In the genomic region with DNA sequence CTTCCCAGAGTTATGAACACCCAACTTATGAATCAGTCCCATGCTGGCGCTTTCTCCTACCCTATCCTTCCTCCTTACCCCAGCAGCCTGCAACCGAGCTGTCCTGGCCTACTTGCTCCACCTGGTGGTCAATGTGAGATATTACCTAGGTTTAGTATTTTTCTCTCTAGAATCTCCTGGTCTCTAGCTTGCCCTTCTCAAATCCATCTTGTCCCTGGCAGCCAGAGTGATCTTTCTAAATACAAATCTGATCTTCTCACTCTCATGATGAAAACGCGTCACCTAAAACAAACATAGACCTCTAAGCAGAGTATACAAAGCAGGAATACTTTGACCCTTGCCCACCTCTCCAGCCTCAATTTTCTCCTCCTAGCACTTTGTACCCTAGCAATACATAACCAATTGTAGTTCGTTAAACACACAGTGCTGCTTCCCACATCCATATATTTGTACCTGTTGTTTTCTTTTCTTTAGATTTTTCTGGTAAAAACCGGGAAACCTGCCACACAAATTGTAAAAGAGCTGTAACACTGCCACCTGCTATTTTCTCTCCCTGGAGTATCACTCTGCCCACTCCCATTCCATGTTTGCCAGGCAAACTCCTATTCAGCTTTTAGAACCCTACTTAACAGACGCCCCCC, we compare ENCODE assay signal across 8 cellular contexts. TPM values are rescaled to one million over a fixed set of nuclear protein-coding genes. Genes with fewer than 3 reads are reported as not detected.
A peak's percentile ranks its signal among the peaks of the same experiment; 100 is the strongest.
DNase-seq lines count a peak whose midpoint lies in the region; ATAC-seq and TF ChIP-seq lines count a peak whose summit lies in the region.

No MANE protein-coding gene starts in this region.

- no peaks in the 10 kb centered on the region for H3K4me1 ChIP-seq in CD8-positive, alpha-beta T cell (ENCODE audit: insufficient read depth, low read length)
- no peaks in the 10 kb centered on the region for H3K4me1 ChIP-seq in naive thymus-derived CD4-positive, alpha-beta T cell (ENCODE audit: control insufficient read depth in 2 of 2, insufficient read depth in 2 of 2, low read length in 2 of 2)
- no peaks in the 10 kb centered on the region for H3K4me1 ChIP-seq in vagina

- H3K4me1 Mint-ChIP-seq in CD8-positive, alpha-beta T cell (ENCODE audit: low read depth), result peaks cover 4% of the 10 kb centered on the region
- peaks cover 20% of the 10 kb centered on the region for H3K4me1 Mint-ChIP-seq in activated CD4-positive, alpha-beta memory T cell treated with anti-CD3 and anti-CD28 coated beads for 36 hours (ENCODE audit: low read depth)
- peaks cover 5% of the 10 kb centered on the region for H3K4me1 Mint-ChIP-seq in endothelial cell (ENCODE audit: unreplicated experiment)
- peaks cover 7 to 18% (median 8%) of the 10 kb centered on the region in 7 donors for H3K4me1 Mint-ChIP-seq in naive thymus-derived CD4-positive, alpha-beta T cell

- H3K9me3 ChIP-seq in CD8-positive, alpha-beta T cell (ENCODE audit: low read length), result peaks cover 4% of the 10 kb centered on the region
- peaks cover 0 to 7% (median 0%) of the 10 kb centered on the region in 3 experiments for H3K9me3 ChIP-seq in naive thymus-derived CD4-positive, alpha-beta T cell (ENCODE audit: control insufficient read depth in 2 of 3, low read length in 3 of 3)
- H3K9me3 ChIP-seq in vagina, result no peaks in the 10 kb centered on the region

- H3K4me3 ChIP-seq in CD8-positive, alpha-beta T cell (ENCODE audit: low read depth, low read length), result no peak overlapping the region
- H3K4me3 ChIP-seq in naive thymus-derived CD4-positive, alpha-beta T cell (ENCODE audit: low read length), result no peak overlapping the region
- H3K4me3 ChIP-seq in vagina, result no peak overlapping the region

- no peak overlapping the region for H3K4me3 Mint-ChIP-seq in CD8-positive, alpha-beta T cell
- H3K4me3 Mint-ChIP-seq in activated CD4-positive, alpha-beta memory T cell treated with anti-CD3 and anti-CD28 coated beads for 36 hours, result no peak overlapping the region
- no peak overlapping the region for H3K4me3 Mint-ChIP-seq in endothelial cell (ENCODE audit: unreplicated experiment)
- no peak overlapping the region for H3K4me3 Mint-ChIP-seq in naive thymus-derived CD4-positive, alpha-beta T cell

- TF ChIP-seq POLR2A in vagina (IDR thresholded peaks at IDR 0.05), result no peak

- H3K9me3 Mint-ChIP-seq in CD8-positive, alpha-beta T cell, result peaks cover 9% of the 10 kb centered on the region
- peaks cover 14% of the 10 kb centered on the region for H3K9me3 Mint-ChIP-seq in activated CD4-positive, alpha-beta memory T cell treated with anti-CD3 and anti-CD28 coated beads for 36 hours
- H3K9me3 Mint-ChIP-seq in endothelial cell (ENCODE audit: unreplicated experiment), result no peaks in the 10 kb centered on the region
- H3K9me3 Mint-ChIP-seq in naive thymus-derived CD4-positive, alpha-beta T cell, result peaks cover 3 to 22% (median 6%) of the 10 kb centered on the region in 11 donors

- H3K27ac Mint-ChIP-seq in CD8-positive, alpha-beta T cell, result no peak overlapping the region
- H3K27ac Mint-ChIP-seq in activated CD4-positive, alpha-beta memory T cell treated with anti-CD3 and anti-CD28 coated beads for 36 hours, result no peak overlapping the region
- no peak overlapping the region for H3K27ac Mint-ChIP-seq in endothelial cell (ENCODE audit: unreplicated experiment)
- peak overlapping the region in 3 of 9 donors; percentile 3 to 41 (median 37) for H3K27ac Mint-ChIP-seq in naive thymus-derived CD4-positive, alpha-beta T cell

- H3K27ac ChIP-seq in CD8-positive, alpha-beta T cell (ENCODE audit: low read depth, low read length), result no peak overlapping the region
- H3K27ac ChIP-seq in naive thymus-derived CD4-positive, alpha-beta T cell (ENCODE audit: low read depth, low read length), result no peak overlapping the region
- no peak overlapping the region for H3K27ac ChIP-seq in vagina

- intact Hi-C loops in CD8-positive, alpha-beta T cell (cut with DNase I, micrococcal nuclease), result loop anchor here (1.0 to 5.0 kb wide), 5 partner anchors 18 to 56 kb away; a partner anchor contains a TSS
- intact Hi-C loops in activated CD4-positive, alpha-beta memory T cell treated with anti-CD3 and anti-CD28 coated beads for 36 hours (cut with micrococcal nuclease), result loop anchor here (1.0 to 5.0 kb wide), 3 partner anchors 34 to 860 kb away; a partner anchor contains a TSS
- intact Hi-C loops in naive thymus-derived CD4-positive, alpha-beta T cell (cut with micrococcal nuclease), result loop anchor here (1.0 to 5.0 kb wide), 6 partner anchors 19 to 862 kb away; a partner anchor contains a TSS
- intact Hi-C loops in vagina (cut with DNase I), result loop anchor here (10.0 kb wide), 1 partner anchor 48 kb away; no protein-coding TSS in a partner anchor

- POLR2A ChIA-PET in CD8-positive, alpha-beta T cell (lab: Charles Lee), result interaction anchor here (1.0 to 1.4 kb wide), 7 partner anchors 10 to 59 kb away, joined by 3 to 10 read pairs (median 3); no protein-coding TSS in a partner anchor
- POLR2A ChIA-PET in activated CD4-positive, alpha-beta memory T cell treated with anti-CD3 and anti-CD28 coated beads for 36 hours (lab: Charles Lee), result interaction anchor here (1.5 kb wide), 1 partner anchor 21 kb away, joined by 3 read pairs; no protein-coding TSS in a partner anchor
- POLR2A ChIA-PET in naive thymus-derived CD4-positive, alpha-beta T cell (lab: Charles Lee), result interaction anchor here (0.6 to 5.7 kb wide), 9 partner anchors 12 to 65 kb away, joined by 3 to 86 read pairs (median 5); a partner anchor contains a TSS

- H3K36me3 Mint-ChIP-seq in CD8-positive, alpha-beta T cell, result peaks cover 2% of the 10 kb centered on the region
- peaks cover 2% of the 10 kb centered on the region for H3K36me3 Mint-ChIP-seq in activated CD4-positive, alpha-beta memory T cell treated with anti-CD3 and anti-CD28 coated beads for 36 hours
- no peaks in the 10 kb centered on the region for H3K36me3 Mint-ChIP-seq in endothelial cell (ENCODE audit: low read depth, unreplicated experiment)
- peaks cover 0 to 5% (median 4%) of the 10 kb centered on the region in 5 donors for H3K36me3 Mint-ChIP-seq in naive thymus-derived CD4-positive, alpha-beta T cell

- CTCF ChIA-PET in CD8-positive, alpha-beta T cell (lab: Charles Lee), result interaction anchor here (0.8 to 5.0 kb wide), 18 partner anchors 9 to 77 kb away, joined by 3 to 81 read pairs (median 6); a partner anchor contains a TSS
- CTCF ChIA-PET in activated CD4-positive, alpha-beta memory T cell treated with anti-CD3 and anti-CD28 coated beads for 36 hours (lab: Charles Lee), result interaction anchor here (0.6 to 9.5 kb wide), 25 partner anchors 8 to 874 kb away, joined by 3 to 285 read pairs (median 3); no protein-coding TSS in a partner anchor
- CTCF ChIA-PET in naive thymus-derived CD4-positive, alpha-beta T cell (lab: Charles Lee), result interaction anchor here (0.6 to 5.4 kb wide), 14 partner anchors 9 to 67 kb away, joined by 3 to 95 read pairs (median 4); a partner anchor contains a TSS

- H3K36me3 ChIP-seq in CD8-positive, alpha-beta T cell (ENCODE audit: insufficient read depth, low read length), result no peaks in the 10 kb centered on the region
- no peaks in the 10 kb centered on the region for H3K36me3 ChIP-seq in naive thymus-derived CD4-positive, alpha-beta T cell (ENCODE audit: control insufficient read depth in 2 of 3, insufficient read depth in 3 of 3, low read length in 3 of 3)
- no peaks in the 10 kb centered on the region for H3K36me3 ChIP-seq in vagina

- peak in 5 of 7 experiments; percentile 29 to 64 (median 47) for DNase-seq in CD8-positive, alpha-beta T cell
- DNase-seq in H4 (ENCODE audit: low spot score), result peak; percentile 32
- DNase-seq in NCI-H2227 treated with DMSO at 0.1 percent for 48 hours (lab: John Stamatoyannopoulos, UW), result peak; percentile 18
- DNase-seq in activated CD4-positive, alpha-beta memory T cell treated with anti-CD3 and anti-CD28 coated beads for 36 hours, result peak; percentile 65
- DNase-seq in endothelial cell (ENCODE audit: low spot score), result peak; percentile 48
- peak; percentile 15 to 66 (median 48) for DNase-seq in naive thymus-derived CD4-positive, alpha-beta T cell
- DNase-seq in vagina (ENCODE audit: extremely low spot score in 2 of 2), result no peak

- H3K27me3 Mint-ChIP-seq in CD8-positive, alpha-beta T cell (ENCODE audit: low read depth), result peaks cover 10% of the 10 kb centered on the region
- peaks cover 1% of the 10 kb centered on the region for H3K27me3 Mint-ChIP-seq in activated CD4-positive, alpha-beta memory T cell treated with anti-CD3 and anti-CD28 coated beads for 36 hours
- H3K27me3 Mint-ChIP-seq in endothelial cell (ENCODE audit: unreplicated experiment), result no peaks in the 10 kb centered on the region
- peaks cover 0 to 18% (median 4%) of the 10 kb centered on the region in 5 donors for H3K27me3 Mint-ChIP-seq in naive thymus-derived CD4-positive, alpha-beta T cell

- peak; percentile 83 for TF ChIP-seq CTCF in CD8-positive, alpha-beta T cell (IDR thresholded peaks at IDR 0.05)
- peak; percentile 96 for TF ChIP-seq CTCF in endothelial cell (IDR thresholded peaks at IDR 0.05; ENCODE audit: unreplicated experiment)
- TF ChIP-seq CTCF in vagina (IDR thresholded peaks at IDR 0.05), result peak; percentile 36 to 73 (median 70)

- peak; percentile 83 for ATAC-seq in CD8-positive, alpha-beta T cell
- ATAC-seq in naive thymus-derived CD4-positive, alpha-beta T cell, result peak; percentile 91
- no peak for ATAC-seq in GM19467 (IDR thresholded peaks at IDR 0.05; ENCODE audit: unreplicated experiment)

- H3K27me3 ChIP-seq in CD8-positive, alpha-beta T cell (ENCODE audit: insufficient read depth, low read length), result no peaks in the 10 kb centered on the region
- H3K27me3 ChIP-seq in naive thymus-derived CD4-positive, alpha-beta T cell (ENCODE audit: control insufficient read depth in 2 of 2, insufficient read depth in 2 of 2, low read length in 2 of 2), result no peaks in the 10 kb centered on the region
- H3K27me3 ChIP-seq in vagina, result no peaks in the 10 kb centered on the region

RNA-seq across cellular contexts. Expression of a gene that starts 20.0 kb away (rescaled TPM):
- total RNA-seq in CD8-positive, alpha-beta T cell, result 100 to 1,000 TPM; 130 to 133 TPM
- 11.7 and 13.4 TPM in 2 replicates for total RNA-seq in H4 (2014; rRNA removed; shearing (Covaris generic))
- total RNA-seq in activated CD4-positive, alpha-beta memory T cell treated with anti-CD3 and anti-CD28 coated beads for 36 hours, result 10 to 100 TPM in 1 of 2 experiments, 1 to 10 TPM in 1; 8.8 to 10.3 TPM
- 14.0 TPM for total RNA-seq in endothelial cell (ENCODE audit: unreplicated experiment)
- 100 to 1,000 TPM in 4 of 5 experiments, 10 to 100 TPM in 1; 26.9 to 258 (median 134) TPM for total RNA-seq in naive thymus-derived CD4-positive, alpha-beta T cell
- 10 to 100 TPM; 43.2 to 46.3 TPM for polyA plus RNA-seq in naive thymus-derived CD4-positive, alpha-beta T cell
- total RNA-seq in vagina, result 47.1 TPM

RNA-seq across cellular contexts. Expression of a gene that starts 34.8 kb away (rescaled TPM):
- 10 to 100 TPM; 19.3 to 19.7 TPM for total RNA-seq in CD8-positive, alpha-beta T cell
- total RNA-seq in H4 (2014; rRNA removed; shearing (Covaris generic)), result 149 and 151 TPM in 2 replicates
- 10 to 100 TPM; 18.5 to 19.0 TPM for total RNA-seq in activated CD4-positive, alpha-beta memory T cell treated with anti-CD3 and anti-CD28 coated beads for 36 hours
- 76.7 TPM for total RNA-seq in endothelial cell (ENCODE audit: unreplicated experiment)
- 10 to 100 TPM in 4 of 5 experiments, 1 to 10 TPM in 1; 4.3 to 27.2 (median 13.0) TPM for total RNA-seq in naive thymus-derived CD4-positive, alpha-beta T cell
- polyA plus RNA-seq in naive thymus-derived CD4-positive, alpha-beta T cell, result 1 to 10 TPM; 7.1 to 7.6 TPM
- 42.5 TPM for total RNA-seq in vagina

Comparison
In these comparisons a context has a peak if more than half of its experiments do, and no peak if none do; other contexts are left out.
1. DNase-seq: peak in CD8-positive, alpha-beta T cell (5 of 7), H4 (single experiment), NCI-H2227 treated with DMSO at 0.1 percent for 48 hours (single experiment), activated CD4-positive, alpha-beta memory T cell treated with anti-CD3 and anti-CD28 coated beads for 36 hours (single experiment), endothelial cell (single experiment) and naive thymus-derived CD4-positive, alpha-beta T cell (9 of 9); none in vagina (0 of 2).
2. Peak in every context shown above with its lines, with median percentiles within 50 percentile points of each other: CTCF ChIP-seq.